In genomic region chr19:39631626-39632025, GRCh38 we compare ENCODE assay signal across 2 cellular contexts.
TF ChIP-seq lines count a peak whose summit lies in the region.

No MANE protein-coding gene starts in this region.

TF ChIP-seq in GM23338, 12 proteins besides CTCF, POLR2A, EP300 and RAD21:
- TF ChIP-seq EZH2 (IDR thresholded peaks at IDR 0.05; ENCODE audit: low read depth, unreplicated experiment) (no peak), ZNF114 (CRISPR knock-in tag; IDR thresholded peaks at IDR 0.05) (no peak), ZNF462 (CRISPR knock-in tag; IDR thresholded peaks at IDR 0.05) (no peak)

TF ChIP-seq in endothelial cell of umbilical vein, 7 proteins besides CTCF, POLR2A, EP300 and RAD21:
- no peak for TF ChIP-seq EZH2 (IDR thresholded peaks at IDR 0.05; ENCODE audit: borderline replicate concordance, low read depth, low read length, severe bottlenecking)
- no peak for TF ChIP-seq MYC (IDR thresholded peaks at IDR 0.05; ENCODE audit: low read depth, low read length)
- TF ChIP-seq FOS (IDR thresholded peaks at IDR 0.05; ENCODE audit: borderline replicate concordance, insufficient read depth, low read length): no peak
- TF ChIP-seq GATA2 (IDR thresholded peaks at IDR 0.05; ENCODE audit: insufficient read depth, insufficient read length, low read depth, low read length): no peak
- TF ChIP-seq JUN (IDR thresholded peaks at IDR 0.05; ENCODE audit: borderline replicate concordance, insufficient read depth, insufficient read length, low read depth): no peak
- no peak for TF ChIP-seq MAX (IDR thresholded peaks at IDR 0.05; ENCODE audit: insufficient read depth, insufficient read length)
- no peak for TF ChIP-seq POLR2AphosphoS5 (IDR thresholded peaks at IDR 0.05; ENCODE audit: insufficient read depth, low read depth, low read length)
